In genomic region chr10:91838199-91838598, GRCh38 we compare ENCODE assay signal across 1 cellular context.
A peak's percentile ranks its signal among the peaks of the same experiment; 100 is the strongest.
TF ChIP-seq lines count a peak whose summit lies in the region.

No MANE protein-coding gene starts in this region.

TF ChIP-seq in K562, 482 proteins besides CTCF, POLR2A, EP300 and RAD21 (continued from another document and continues in another):
- TF ChIP-seq REST (CRISPR knock-in tag; IDR thresholded peaks at IDR 0.05; ENCODE audit: low read depth) (no peak), CHD4 (IDR thresholded peaks at IDR 0.05; ENCODE audit: insufficient read depth, insufficient replicate concordance, low read depth, low read length, poor library complexity, severe bottlenecking) (no peak), SRSF9 (IDR thresholded peaks at IDR 0.05; ENCODE audit: borderline replicate concordance, low read depth, low read length) (no peak), HMGN3 (IDR thresholded peaks at IDR 0.05; ENCODE audit: borderline replicate concordance, extremely low read depth, insufficient read length, low read depth, low read length) (no peak), CBFA2T2 (conservative IDR thresholded peaks at IDR 0.05) (peak; percentile 90), ZFP36 (IDR thresholded peaks at IDR 0.05; ENCODE audit: low read depth, low read length, partially characterized antibody) (no peak), CEBPB (tag; IDR thresholded peaks at IDR 0.05) (no peak), ZBTB26 (CRISPR knock-in tag; IDR thresholded peaks at IDR 0.05) (no peak), BHLHE40 (IDR thresholded peaks at IDR 0.05; ENCODE audit: low read length) (no peak), DEAF1 (CRISPR knock-in tag; IDR thresholded peaks at IDR 0.05) (no peak), ZNF561 (CRISPR knock-in tag; conservative IDR thresholded peaks at IDR 0.05) (no peak), ATF1 (CRISPR knock-in tag; IDR thresholded peaks at IDR 0.05) (no peak), ATF1 (tag; IDR thresholded peaks at IDR 0.05) (no peak), MTA2 (IDR thresholded peaks at IDR 0.05; ENCODE audit: low read depth) (peak; percentile 72), RHOXF2B (CRISPR knock-in tag; conservative IDR thresholded peaks at IDR 0.05) (no peak), GATAD2A (IDR thresholded peaks at IDR 0.05) (no peak), CHCHD3 (CRISPR knock-in tag; IDR thresholded peaks at IDR 0.05) (no peak), CHD2 (IDR thresholded peaks at IDR 0.05; ENCODE audit: low read depth, low read length) (no peak), DLX4 (CRISPR knock-in tag; IDR thresholded peaks at IDR 0.05) (no peak), FIP1L1 (IDR thresholded peaks at IDR 0.05; ENCODE audit: low read depth, low read length, poor library complexity, severe bottlenecking) (no peak), KDM1A (IDR thresholded peaks at IDR 0.05) (peak; percentile 78 to 79; a peak in 3 of 4 replicates), FOXA1 (IDR thresholded peaks at IDR 0.05; ENCODE audit: borderline replicate concordance) (no peak), FOXM1 (IDR thresholded peaks at IDR 0.05; ENCODE audit: low read depth) (peak; percentile 57), FOXM1 (CRISPR knock-in tag; IDR thresholded peaks at IDR 0.05; ENCODE audit: low read depth) (no peak), ARID1B (IDR thresholded peaks at IDR 0.05) (peak; percentile 85), ILK (tag; IDR thresholded peaks at IDR 0.05; ENCODE audit: borderline replicate concordance, low read depth) (no peak), MEIS2 (IDR thresholded peaks at IDR 0.05; ENCODE audit: partially characterized antibody) (peak; percentile 21), GTF2B (IDR thresholded peaks at IDR 0.05; ENCODE audit: extremely low read depth, insufficient read length) (no peak), SOX6 (IDR thresholded peaks at IDR 0.05) (peak; percentile 75; the same call in 1 of the 2 replicates), CBFA2T3 (IDR thresholded peaks at IDR 0.05) (peak; percentile 93), POU5F1 (IDR thresholded peaks at IDR 0.05; ENCODE audit: borderline replicate concordance, low read depth, low read length, partially characterized antibody) (no peak), DPF2 (IDR thresholded peaks at IDR 0.05) (peak; percentile 35; the same call in 1 of the 2 replicates), E2F4 (CRISPR knock-in tag; IDR thresholded peaks at IDR 0.05; ENCODE audit: low read depth) (no peak), DACH1 (IDR thresholded peaks at IDR 0.05; ENCODE audit: partially characterized antibody) (peak; percentile 40), POLR2AphosphoS2 (IDR thresholded peaks at IDR 0.05; ENCODE audit: low read length) (no peak), RCOR1 (IDR thresholded peaks at IDR 0.05; ENCODE audit: borderline replicate concordance in 1 of 2, low read depth in 2 of 2, low read length in 2 of 2) (peak in 1 of 2 experiments; percentile 86; a peak in 2 of 4 replicates), ZBTB43 (CRISPR knock-in tag; IDR thresholded peaks at IDR 0.05) (no peak), ZBTB8A (IDR thresholded peaks at IDR 0.05; ENCODE audit: partially characterized antibody) (no peak), ELK1 (CRISPR knock-in tag; IDR thresholded peaks at IDR 0.05) (no peak), CSDE1 (IDR thresholded peaks at IDR 0.05) (no peak), ZBTB11 (CRISPR knock-in tag; IDR thresholded peaks at IDR 0.05) (no peak), ETS1 (conservative IDR thresholded peaks at IDR 0.05; ENCODE audit: control insufficient read depth, low read depth, low read length) (no peak), NR2C1 (IDR thresholded peaks at IDR 0.05) (no peak), NR2C1 (tag; IDR thresholded peaks at IDR 0.05) (peak; percentile 18; the same call in 1 of the 2 replicates), HES1 (IDR thresholded peaks at IDR 0.05; ENCODE audit: low read depth) (no peak), ZKSCAN8 (CRISPR knock-in tag; IDR thresholded peaks at IDR 0.05) (no peak), MBD2 (IDR thresholded peaks at IDR 0.05; ENCODE audit: borderline replicate concordance, low read depth) (no peak)
